ENCODE assay signal across 2 cellular contexts in the genomic region with DNA sequence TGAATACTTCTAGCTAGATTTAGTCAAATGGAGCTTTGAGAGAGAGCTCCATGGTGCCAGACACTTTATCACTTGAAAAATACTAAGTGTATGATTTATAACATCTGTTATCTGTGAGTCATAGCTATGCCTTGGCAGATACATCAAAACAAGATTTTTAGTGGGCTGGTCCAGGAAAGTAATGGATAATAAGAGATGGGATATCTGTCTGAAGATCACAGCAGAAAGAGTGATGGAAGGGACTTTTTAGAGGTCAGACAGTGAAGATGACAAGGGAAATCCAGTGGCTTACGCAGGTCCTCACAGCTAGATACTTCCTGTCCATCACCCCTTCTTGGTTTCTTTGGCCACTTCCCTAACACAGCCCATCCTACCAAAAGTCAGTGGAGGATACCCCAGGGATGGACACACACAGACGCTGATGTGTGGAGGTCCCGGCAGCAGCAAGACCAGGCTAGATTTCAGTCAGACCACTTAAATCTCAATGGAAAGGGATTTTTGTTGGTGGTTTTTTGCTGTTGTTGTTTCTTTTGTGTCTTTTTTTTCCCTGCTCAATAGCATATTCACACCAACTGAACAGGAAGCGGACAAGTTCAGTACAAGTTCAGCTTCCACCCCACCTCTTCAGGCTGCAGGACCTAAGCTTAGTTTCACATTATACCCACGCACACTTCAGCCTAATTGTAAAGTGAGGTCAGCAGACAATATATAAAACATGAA.
TF ChIP-seq lines count a peak whose summit lies in the region.

No MANE protein-coding gene starts in this region.

TF ChIP-seq in A549, 52 proteins besides CTCF, POLR2A, EP300 and RAD21:
- TF ChIP-seq EHF (CRISPR knock-in tag; IDR thresholded peaks at IDR 0.05) = no peak
- TF ChIP-seq CEBPB (IDR thresholded peaks at IDR 0.05) = no peak; a peak in 1 of 4 replicates
- TF ChIP-seq HEYL (CRISPR knock-in tag; IDR thresholded peaks at IDR 0.05) = no peak
- no peak for TF ChIP-seq CBX8 (IDR thresholded peaks at IDR 0.05)
- no peak for TF ChIP-seq ZFP36 (IDR thresholded peaks at IDR 0.05; ENCODE audit: borderline replicate concordance, partially characterized antibody)
- 0 out of 2 replicates have a peak, but pooled peaks have one; percentile 35 for TF ChIP-seq FOSL2 (IDR thresholded peaks at IDR 0.05)
- peak; percentile 59; the same call in 1 of the 2 replicates for TF ChIP-seq FOSL2 (CRISPR knock-in tag; IDR thresholded peaks at IDR 0.05)
- TF ChIP-seq JUNB (IDR thresholded peaks at IDR 0.05) = peak; percentile 68
- TF ChIP-seq, protein P1, sequence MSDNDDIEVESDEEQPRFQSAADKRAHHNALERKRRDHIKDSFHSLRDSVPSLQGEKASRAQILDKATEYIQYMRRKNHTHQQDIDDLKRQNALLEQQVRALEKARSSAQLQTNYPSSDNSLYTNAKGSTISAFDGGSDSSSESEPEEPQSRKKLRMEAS (IDR thresholded peaks at IDR 0.05) = no peak
- no peak for TF ChIP-seq CHD2 (IDR thresholded peaks at IDR 0.05; ENCODE audit: low read length, partially characterized antibody)
- TF ChIP-seq RNF2 (IDR thresholded peaks at IDR 0.05; ENCODE audit: borderline replicate concordance, low read depth) = no peak
- peak; percentile 70; the same call in 1 of the 2 replicates for TF ChIP-seq GATA3 (IDR thresholded peaks at IDR 0.05; ENCODE audit: borderline replicate concordance)

TF ChIP-seq in HEK293, 187 proteins besides CTCF, POLR2A, EP300 and RAD21:
- TF ChIP-seq, protein P2, sequence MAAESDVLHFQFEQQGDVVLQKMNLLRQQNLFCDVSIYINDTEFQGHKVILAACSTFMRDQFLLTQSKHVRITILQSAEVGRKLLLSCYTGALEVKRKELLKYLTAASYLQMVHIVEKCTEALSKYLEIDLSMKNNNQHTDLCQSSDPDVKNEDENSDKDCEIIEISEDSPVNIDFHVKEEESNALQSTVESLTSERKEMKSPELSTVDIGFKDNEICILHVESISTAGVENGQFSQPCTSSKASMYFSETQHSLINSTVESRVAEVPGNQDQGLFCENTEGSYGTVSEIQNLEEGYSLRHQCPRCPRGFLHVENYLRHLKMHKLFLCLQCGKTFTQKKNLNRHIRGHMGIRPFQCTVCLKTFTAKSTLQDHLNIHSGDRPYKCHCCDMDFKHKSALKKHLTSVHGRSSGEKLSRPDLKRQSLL (tag by site-specific recombination; IDR thresholded peaks at IDR 0.05) = no peak
- TF ChIP-seq SP7 (tag by site-specific recombination; IDR thresholded peaks at IDR 0.05) (peak; percentile 38; the same call in 1 of the 2 replicates), ZBTB17 (tag by site-specific recombination; IDR thresholded peaks at IDR 0.05) (no peak), ZNF146 (tag by site-specific recombination; IDR thresholded peaks at IDR 0.05) (no peak), ZNF341 (tag by site-specific recombination; IDR thresholded peaks at IDR 0.05; ENCODE audit: low read depth) (no peak), SP2 (tag by site-specific recombination; IDR thresholded peaks at IDR 0.05) (no peak), KLF1 (tag by site-specific recombination; IDR thresholded peaks at IDR 0.05) (no peak), HOXC10 (CRISPR knock-in tag; IDR thresholded peaks at IDR 0.05) (no peak), KLF10 (tag by site-specific recombination; IDR thresholded peaks at IDR 0.05) (0 out of 2 replicates have a peak, but pooled peaks have one; percentile 14), ZNF48 (tag by site-specific recombination; IDR thresholded peaks at IDR 0.05) (no peak), ZNF747 (tag by site-specific recombination; IDR thresholded peaks at IDR 0.05) (no peak), ZNF394 (tag by site-specific recombination; IDR thresholded peaks at IDR 0.05; ENCODE audit: borderline replicate concordance) (no peak)
- TF ChIP-seq, protein P3, sequence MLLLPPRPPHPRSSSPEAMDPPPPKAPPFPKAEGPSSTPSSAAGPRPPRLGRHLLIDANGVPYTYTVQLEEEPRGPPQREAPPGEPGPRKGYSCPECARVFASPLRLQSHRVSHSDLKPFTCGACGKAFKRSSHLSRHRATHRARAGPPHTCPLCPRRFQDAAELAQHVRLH (tag by site-specific recombination; IDR thresholded peaks at IDR 0.05) = no peak
- TF ChIP-seq, protein P4, sequence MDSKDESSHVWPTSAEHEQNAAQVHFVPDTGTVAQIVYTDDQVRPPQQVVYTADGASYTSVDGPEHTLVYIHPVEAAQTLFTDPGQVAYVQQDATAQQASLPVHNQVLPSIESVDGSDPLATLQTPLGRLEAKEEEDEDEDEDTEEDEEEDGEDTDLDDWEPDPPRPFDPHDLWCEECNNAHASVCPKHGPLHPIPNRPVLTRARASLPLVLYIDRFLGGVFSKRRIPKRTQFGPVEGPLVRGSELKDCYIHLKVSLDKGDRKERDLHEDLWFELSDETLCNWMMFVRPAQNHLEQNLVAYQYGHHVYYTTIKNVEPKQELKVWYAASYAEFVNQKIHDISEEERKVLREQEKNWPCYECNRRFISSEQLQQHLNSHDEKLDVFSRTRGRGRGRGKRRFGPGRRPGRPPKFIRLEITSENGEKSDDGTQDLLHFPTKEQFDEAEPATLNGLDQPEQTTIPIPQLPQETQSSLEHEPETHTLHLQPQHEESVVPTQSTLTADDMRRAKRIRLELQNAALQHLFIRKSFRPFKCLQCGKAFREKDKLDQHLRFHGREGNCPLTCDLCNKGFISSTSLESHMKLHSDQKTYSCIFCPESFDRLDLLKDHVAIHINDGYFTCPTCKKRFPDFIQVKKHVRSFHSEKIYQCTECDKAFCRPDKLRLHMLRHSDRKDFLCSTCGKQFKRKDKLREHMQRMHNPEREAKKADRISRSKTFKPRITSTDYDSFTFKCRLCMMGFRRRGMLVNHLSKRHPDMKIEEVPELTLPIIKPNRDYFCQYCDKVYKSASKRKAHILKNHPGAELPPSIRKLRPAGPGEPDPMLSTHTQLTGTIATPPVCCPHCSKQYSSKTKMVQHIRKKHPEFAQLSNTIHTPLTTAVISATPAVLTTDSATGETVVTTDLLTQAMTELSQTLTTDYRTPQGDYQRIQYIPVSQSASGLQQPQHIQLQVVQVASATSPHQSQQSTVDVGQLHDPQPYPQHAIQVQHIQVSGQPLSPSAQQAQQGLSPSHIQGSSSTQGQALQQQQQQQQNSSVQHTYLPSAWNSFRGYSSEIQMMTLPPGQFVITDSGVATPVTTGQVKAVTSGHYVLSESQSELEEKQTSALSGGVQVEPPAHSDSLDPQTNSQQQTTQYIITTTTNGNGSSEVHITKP (tag by site-specific recombination; IDR thresholded peaks at IDR 0.05) = peak; percentile 23; the same call in 1 of the 2 replicates
- TF ChIP-seq, protein P5, sequence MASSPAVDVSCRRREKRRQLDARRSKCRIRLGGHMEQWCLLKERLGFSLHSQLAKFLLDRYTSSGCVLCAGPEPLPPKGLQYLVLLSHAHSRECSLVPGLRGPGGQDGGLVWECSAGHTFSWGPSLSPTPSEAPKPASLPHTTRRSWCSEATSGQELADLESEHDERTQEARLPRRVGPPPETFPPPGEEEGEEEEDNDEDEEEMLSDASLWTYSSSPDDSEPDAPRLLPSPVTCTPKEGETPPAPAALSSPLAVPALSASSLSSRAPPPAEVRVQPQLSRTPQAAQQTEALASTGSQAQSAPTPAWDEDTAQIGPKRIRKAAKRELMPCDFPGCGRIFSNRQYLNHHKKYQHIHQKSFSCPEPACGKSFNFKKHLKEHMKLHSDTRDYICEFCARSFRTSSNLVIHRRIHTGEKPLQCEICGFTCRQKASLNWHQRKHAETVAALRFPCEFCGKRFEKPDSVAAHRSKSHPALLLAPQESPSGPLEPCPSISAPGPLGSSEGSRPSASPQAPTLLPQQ (tag by site-specific recombination; IDR thresholded peaks at IDR 0.05) = no peak
- TF ChIP-seq, protein P6, sequence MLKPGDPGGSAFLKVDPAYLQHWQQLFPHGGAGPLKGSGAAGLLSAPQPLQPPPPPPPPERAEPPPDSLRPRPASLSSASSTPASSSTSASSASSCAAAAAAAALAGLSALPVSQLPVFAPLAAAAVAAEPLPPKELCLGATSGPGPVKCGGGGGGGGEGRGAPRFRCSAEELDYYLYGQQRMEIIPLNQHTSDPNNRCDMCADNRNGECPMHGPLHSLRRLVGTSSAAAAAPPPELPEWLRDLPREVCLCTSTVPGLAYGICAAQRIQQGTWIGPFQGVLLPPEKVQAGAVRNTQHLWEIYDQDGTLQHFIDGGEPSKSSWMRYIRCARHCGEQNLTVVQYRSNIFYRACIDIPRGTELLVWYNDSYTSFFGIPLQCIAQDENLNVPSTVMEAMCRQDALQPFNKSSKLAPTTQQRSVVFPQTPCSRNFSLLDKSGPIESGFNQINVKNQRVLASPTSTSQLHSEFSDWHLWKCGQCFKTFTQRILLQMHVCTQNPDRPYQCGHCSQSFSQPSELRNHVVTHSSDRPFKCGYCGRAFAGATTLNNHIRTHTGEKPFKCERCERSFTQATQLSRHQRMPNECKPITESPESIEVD (tag by site-specific recombination; IDR thresholded peaks at IDR 0.05) = 0 out of 2 replicates have a peak, but pooled peaks have one; percentile 16
